In genomic region chr18:5159080-5159479, GRCh38 we compare ENCODE assay signal across 27 cellular contexts. TPM values are rescaled to one million over a fixed set of nuclear protein-coding genes. Genes with fewer than 3 reads are reported as not detected.
DNase-seq lines count a peak whose midpoint lies in the region; ATAC-seq and TF ChIP-seq lines count a peak whose summit lies in the region.
"Had no signal": no experiment of that assay in that cellular context is flagged by ENCODE, and none has a peak within 500 bp of the region (broad histone marks: within the 10 kb centered on the region; RNA-seq: fewer than 3 reads in every experiment).

No MANE protein-coding gene starts in this region.

- no peak overlapping the region for H3K9ac ChIP-seq in parathyroid adenoma
- H3K9ac ChIP-seq: BLaER1 treated with 17β-estradiol and CSF1 and Interleukin-3, amounts not matched to agents 10 nM and 100 nM had no signal

- ATAC-seq in CD8-positive, alpha-beta T cell = peak; percentile 85
- ATAC-seq in T-cell (replicated peaks in 1 of 4) = peak; percentile 83 to 95 (median 91)
- no peak for ATAC-seq in left cardiac atrium
- ATAC-seq in WTC11 = no peak
- ATAC-seq: effector memory CD8-positive, alpha-beta T cell; left ventricle myocardium superior had no signal

- no peak overlapping the region for H2AFZ ChIP-seq in parathyroid adenoma

- intact Hi-C loops in CD8-positive, alpha-beta T cell (cut with DNase I, micrococcal nuclease) = loop anchor here (1.0 to 2.0 kb wide), 3 partner anchors 78 to 138 kb away; no protein-coding TSS in a partner anchor
- intact Hi-C loops in left cardiac atrium (cut with DNase I) = no loop called here

- peak; percentile 25 for DNase-seq in activated T-cell treated with anti-CD3 and anti-CD28 coated beads, Interleukin-2, amount 50 U/mL, for 1 hour
- DNase-seq in activated T-cell treated with anti-CD3 and anti-CD28 coated beads for 4 hours (no peak), T-cell (peak in 26 of 34 experiments; percentile 4 to 51 (median 16)), left cardiac atrium (no peak), WTC11 (ENCODE audit: low spot score) (no peak)
- DNase-seq in CD8-positive, alpha-beta T cell = peak in 2 of 7 experiments; percentile 24 to 39
- DNase-seq: cortex of kidney; effector memory CD8-positive, alpha-beta T cell; islet precursor cell; KBM-7; left ventricle myocardium superior; NCI-H2081; NCI-H345; nucleus accumbens; stimulated activated CD4-positive, alpha-beta T cell treated with anti-CD3 and anti-CD28 coated beads, Interleukin-15, amount 100 ng/mL, for 24 hours; T-helper 1 cell had no signal

- H3K4me3 ChIP-seq in CD8-positive, alpha-beta T cell (ENCODE audit: low read depth, low read length) = no peak overlapping the region
- H3K4me3 ChIP-seq in parathyroid adenoma (ENCODE audit: low read depth, low read length) = no peak overlapping the region
- H3K4me3 ChIP-seq: BLaER1 treated with 17β-estradiol and CSF1 and Interleukin-3, amounts not matched to agents 10 nM and 100 nM; HAP-1; SJSA1 had no signal

- no peak for TF ChIP-seq CTCF in CD8-positive, alpha-beta T cell (IDR thresholded peaks at IDR 0.05)
- no peak for TF ChIP-seq CTCF in parathyroid adenoma (IDR thresholded peaks at IDR 0.05)
- TF ChIP-seq CTCF in WTC11 (IDR thresholded peaks at IDR 0.05) = no peak

- no peaks in the 10 kb centered on the region for H3K27me3 Mint-ChIP-seq in CD8-positive, alpha-beta T cell (ENCODE audit: low read depth)
- H3K27me3 Mint-ChIP-seq in T-cell (no peaks in the 10 kb centered on the region), WTC11 (ENCODE audit: low read depth) (no peaks in the 10 kb centered on the region)

- no peaks in the 10 kb centered on the region for H3K9me3 Mint-ChIP-seq in CD8-positive, alpha-beta T cell
- H3K9me3 Mint-ChIP-seq in T-cell = no peaks in the 10 kb centered on the region
- no peaks in the 10 kb centered on the region for H3K9me3 Mint-ChIP-seq in WTC11
- H3K9me3 Mint-ChIP-seq: effector memory CD8-positive, alpha-beta T cell; type B pancreatic cell had no signal

- peaks cover 37% of the 10 kb centered on the region for H3K4me1 ChIP-seq in CD8-positive, alpha-beta T cell (ENCODE audit: insufficient read depth, low read length)
- H3K4me1 ChIP-seq in parathyroid adenoma = peaks cover 52% of the 10 kb centered on the region
- H3K4me1 ChIP-seq: HAP-1, SJSA1 had no signal

- H3K79me2 ChIP-seq in parathyroid adenoma = peaks cover 25% of the 10 kb centered on the region

- no peaks in the 10 kb centered on the region for H3K27me3 ChIP-seq in CD8-positive, alpha-beta T cell (ENCODE audit: insufficient read depth, low read length)
- no peaks in the 10 kb centered on the region for H3K27me3 ChIP-seq in parathyroid adenoma (ENCODE audit: control insufficient read depth, insufficient read depth, low read length)
- H3K27me3 ChIP-seq: BLaER1 treated with 17β-estradiol and CSF1 and Interleukin-3, amounts not matched to agents 10 nM and 100 nM had no signal

- H3K36me3 Mint-ChIP-seq in CD8-positive, alpha-beta T cell = no peaks in the 10 kb centered on the region
- H3K36me3 Mint-ChIP-seq in T-cell (no peaks in the 10 kb centered on the region), WTC11 (no peaks in the 10 kb centered on the region)
- H3K36me3 Mint-ChIP-seq: type B pancreatic cell had no signal

- POLR2A ChIA-PET in CD8-positive, alpha-beta T cell (lab: Charles Lee) = interaction anchor here (0.7 to 3.4 kb wide), 6 partner anchors 9 to 163 kb away, joined by 3 to 38 read pairs (median 6); partner anchors contain the start of gene ZBTB14
- POLR2A ChIA-PET in T-cell (lab: Charles Lee) = interaction anchor here (0.6 to 1.2 kb wide), 3 partner anchors 30 to 82 kb away, joined by 3 read pairs; no protein-coding TSS in a partner anchor
- POLR2A ChIA-PET in WTC11 (lab: Charles Lee) = no interaction called here

- CTCF ChIA-PET in CD8-positive, alpha-beta T cell (lab: Charles Lee) = interaction anchor here (0.8 to 2.0 kb wide), 2 partner anchors 79 to 127 kb away, joined by 3 to 6 read pairs; no protein-coding TSS in a partner anchor
- CTCF ChIA-PET in T-cell (lab: Charles Lee) (interaction anchor here in 1 of 2 donors (0.6 to 1.2 kb wide), 3 partner anchors 9 to 78 kb away, joined by 4 to 5 read pairs (median 4); no protein-coding TSS in a partner anchor), WTC11 (lab: Charles Lee) (no interaction called here)

- peak overlapping the region; percentile 17 for H3K27ac ChIP-seq in CD8-positive, alpha-beta T cell (ENCODE audit: low read depth, low read length)
- peak overlapping the region; percentile 94 for H3K27ac ChIP-seq in parathyroid adenoma
- H3K27ac ChIP-seq: BLaER1 treated with 17β-estradiol and CSF1 and Interleukin-3, amounts not matched to agents 10 nM and 100 nM; SJSA1 had no signal

- peaks cover 44% of the 10 kb centered on the region for H3K4me1 Mint-ChIP-seq in CD8-positive, alpha-beta T cell (ENCODE audit: low read depth)
- H3K4me1 Mint-ChIP-seq in T-cell (peaks cover 39 to 43% (median 42%) of the 10 kb centered on the region in 3 donors), WTC11 (peaks cover 21% of the 10 kb centered on the region)

- peak overlapping the region; percentile 94 for H3K27ac Mint-ChIP-seq in CD8-positive, alpha-beta T cell
- H3K27ac Mint-ChIP-seq in T-cell (peak overlapping the region; percentile 93 to 96), WTC11 (no peak overlapping the region)
- H3K27ac Mint-ChIP-seq: type B pancreatic cell had no signal

- no peak overlapping the region for H3K4me2 ChIP-seq in parathyroid adenoma (ENCODE audit: low read length)

- H3K4me3 Mint-ChIP-seq in CD8-positive, alpha-beta T cell = peak overlapping the region; percentile 63
- H3K4me3 Mint-ChIP-seq in T-cell = peak overlapping the region; percentile 39 to 55 (median 50)
- H3K4me3 Mint-ChIP-seq in WTC11 = no peak overlapping the region
- H3K4me3 Mint-ChIP-seq: effector memory CD8-positive, alpha-beta T cell; type B pancreatic cell had no signal

- no peaks in the 10 kb centered on the region for H3K36me3 ChIP-seq in CD8-positive, alpha-beta T cell (ENCODE audit: insufficient read depth, low read length)
- H3K36me3 ChIP-seq in parathyroid adenoma (ENCODE audit: control insufficient read depth, insufficient read depth, low read length) = no peaks in the 10 kb centered on the region
- H3K36me3 ChIP-seq: BLaER1 treated with 17β-estradiol and CSF1 and Interleukin-3, amounts not matched to agents 10 nM and 100 nM; HAP-1; SJSA1 had no signal

- H3K9me3 ChIP-seq in CD8-positive, alpha-beta T cell (ENCODE audit: low read length) = no peaks in the 10 kb centered on the region
- H3K9me3 ChIP-seq in parathyroid adenoma (ENCODE audit: control insufficient read depth, low read length) = no peaks in the 10 kb centered on the region
- H3K9me3 ChIP-seq: HAP-1, SJSA1 had no signal

TF ChIP-seq in WTC11, 78 proteins besides CTCF, POLR2A, EP300 and RAD21 (continues in another document):
- TF ChIP-seq CREM (CRISPR knock-in tag; IDR thresholded peaks at IDR 0.05) (no peak), GRHL2 (CRISPR knock-in tag; IDR thresholded peaks at IDR 0.05; ENCODE audit: insufficient replicate concordance, severe bottlenecking) (no peak), CREB1 (CRISPR knock-in tag; IDR thresholded peaks at IDR 0.05) (no peak), ZNF423 (CRISPR knock-in tag; IDR thresholded peaks at IDR 0.05) (no peak), RELA (CRISPR knock-in tag; IDR thresholded peaks at IDR 0.05; ENCODE audit: borderline replicate concordance) (no peak), AR (CRISPR knock-in tag; IDR thresholded peaks at IDR 0.05) (no peak), MAX (CRISPR knock-in tag; IDR thresholded peaks at IDR 0.05) (no peak), JUN (CRISPR knock-in tag; IDR thresholded peaks at IDR 0.05) (no peak)
- TF ChIP-seq, protein P1, sequence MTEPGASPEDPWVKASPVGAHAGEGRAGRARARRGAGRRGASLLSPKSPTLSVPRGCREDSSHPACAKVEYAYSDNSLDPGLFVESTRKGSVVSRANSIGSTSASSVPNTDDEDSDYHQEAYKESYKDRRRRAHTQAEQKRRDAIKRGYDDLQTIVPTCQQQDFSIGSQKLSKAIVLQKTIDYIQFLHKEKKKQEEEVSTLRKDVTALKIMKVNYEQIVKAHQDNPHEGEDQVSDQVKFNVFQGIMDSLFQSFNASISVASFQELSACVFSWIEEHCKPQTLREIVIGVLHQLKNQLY (CRISPR knock-in tag; IDR thresholded peaks at IDR 0.05) = no peak

RNA-seq across cellular contexts. Expression of gene AKAIN1, which starts 38.0 kb away (rescaled TPM):
- total RNA-seq in CD8-positive, alpha-beta T cell = not detected
- total RNA-seq in T-cell (not detected), left cardiac atrium (not detected), WTC11 (2021) (not detected in 3 replicates)
- total RNA-seq: astrocyte, cardiac septum, Daoy, fibroblast of villous mesenchyme, left ventricle myocardium superior, MCF 10A, pulmonary artery endothelial cell, SJSA1 had no signal

Comparison
In these comparisons a context has a peak if more than half of its experiments do, and no peak if none do; other contexts are left out.
1. DNase-seq: peak in activated T-cell treated with anti-CD3 and anti-CD28 coated beads, Interleukin-2, amount 50 U/mL, for 1 hour (single experiment) and T-cell (26 of 34); none in activated T-cell treated with anti-CD3 and anti-CD28 coated beads for 4 hours (single experiment), left cardiac atrium (single experiment) and WTC11 (single experiment).
2. ATAC-seq: peak in CD8-positive, alpha-beta T cell (single experiment) and T-cell (4 of 4); none in left cardiac atrium (0 of 2) and WTC11 (single experiment).
3. intact Hi-C loops: an anchor here in CD8-positive, alpha-beta T cell (1.0 to 2.0 kb wide); none called in left cardiac atrium.